9 cellular contexts compared by ENCODE assay signal in genomic region chr9:34588671-34589370, GRCh38. TPM values are rescaled to one million over a fixed set of nuclear protein-coding genes. Genes with fewer than 3 reads are reported as not detected.
DNase-seq lines count a peak whose midpoint lies in the region; ATAC-seq lines count a peak whose summit lies in the region.
"Had no signal": no experiment of that assay in that cellular context is flagged by ENCODE, and none has a peak within 500 bp of the region (broad histone marks: within the 10 kb centered on the region; RNA-seq: fewer than 3 reads in every experiment).

No MANE protein-coding gene starts in this region.

- no peak for ATAC-seq in Right ventricle myocardium inferior
- no peak for ATAC-seq in GM19455 (IDR thresholded peaks at IDR 0.05; ENCODE audit: unreplicated experiment)

- no peaks in the 10 kb centered on the region for H3K36me3 ChIP-seq in mucosa of rectum (ENCODE audit: control insufficient read depth in 2 of 2, insufficient read depth in 2 of 2, low read length in 2 of 2)
- H3K36me3 ChIP-seq in urinary bladder (ENCODE audit: insufficient read depth), result no peaks in the 10 kb centered on the region

- intact Hi-C loops in Right ventricle myocardium inferior (cut with DNase I), result no loop called here
- intact Hi-C loops in cardiac septum (cut with DNase I), result no loop called here

- peak overlapping the region in 1 of 2 donors; percentile 2 for H3K9ac ChIP-seq in mucosa of rectum (ENCODE audit: low read depth in 1 of 2, low read length in 2 of 2)

- H3K27ac ChIP-seq in caudate nucleus (ENCODE audit: low read depth, low read length) (peak overlapping the region; percentile 36), mucosa of rectum (ENCODE audit: low read depth in 2 of 2, low read length in 2 of 2) (no peak overlapping the region), urinary bladder (ENCODE audit: low read depth) (no peak overlapping the region)

- H3K4me1 ChIP-seq in mucosa of rectum (ENCODE audit: control insufficient read depth in 2 of 2, insufficient read depth in 2 of 2, low read length in 2 of 2) (peaks cover 17 to 21% of the 10 kb centered on the region in 2 donors), urinary bladder (ENCODE audit: insufficient read depth) (no peaks in the 10 kb centered on the region)

- peak; percentile 76 for DNase-seq in Right ventricle myocardium inferior (ENCODE audit: missing footprints)
- no peak for DNase-seq in cardiac septum (ENCODE audit: low spot score)
- DNase-seq in caudate nucleus (lab: John Stamatoyannopoulos, UW), result peak in 15 of 61 donors; percentile 10 to 67 (median 34)
- DNase-seq in foreskin melanocyte, result no peak
- no peak for DNase-seq in HCEC 1CT

- H3K27me3 ChIP-seq in mucosa of rectum (ENCODE audit: control insufficient read depth in 2 of 2, insufficient read depth in 2 of 2, low read length in 2 of 2), result peaks cover 65 to 71% of the 10 kb centered on the region in 2 donors

- WGBS in urinary bladder, result 3% methylated on average over 51 of the region's 51 CpGs

- H3K9me3 ChIP-seq in mucosa of rectum (ENCODE audit: control insufficient read depth in 2 of 2, low read length in 2 of 2), result no peaks in the 10 kb centered on the region

- H3K4me3 ChIP-seq in mucosa of rectum (ENCODE audit: low read length in 2 of 2) (peak overlapping the region; percentile 47 to 58), urinary bladder (ENCODE audit: low read depth, low read length) (peak overlapping the region; percentile 57)

RNA-seq across cellular contexts. Expression of gene CNTFR, which starts 0.7 kb away (rescaled TPM):
- total RNA-seq in Right ventricle myocardium inferior (8.7 TPM), cardiac septum (1.1 TPM), urinary bladder (5.6 TPM)
- 11.5 TPM for polyA plus RNA-seq in urinary bladder
- total RNA-seq: NCI-H460 had no signal

RNA-seq across cellular contexts. Expression of gene RPP25L, which starts 23.1 kb away (rescaled TPM):
- total RNA-seq in Right ventricle myocardium inferior (38.3 TPM), cardiac septum (39.4 TPM), urinary bladder (13.2 TPM)
- 33.7 TPM for polyA plus RNA-seq in urinary bladder

RNA-seq across cellular contexts. Expression of gene DCTN3, which starts 31.5 kb away (rescaled TPM):
- total RNA-seq in Right ventricle myocardium inferior (133 TPM), cardiac septum (101 TPM), urinary bladder (34.2 TPM)
- polyA plus RNA-seq in urinary bladder, result 117 TPM

RNA-seq across cellular contexts. Expression of gene ARID3C, which starts 40.0 kb away (rescaled TPM):
- not detected for total RNA-seq in Right ventricle myocardium inferior
- not detected for total RNA-seq in cardiac septum
- not detected for total RNA-seq in urinary bladder
- not detected for polyA plus RNA-seq in urinary bladder
- total RNA-seq: NCI-H460 had no signal

RNA-seq across cellular contexts. Expression of gene SIGMAR1, which starts 48.8 kb away (rescaled TPM):
- 25.6 TPM for total RNA-seq in Right ventricle myocardium inferior
- 25.8 TPM for total RNA-seq in cardiac septum
- total RNA-seq in urinary bladder, result 18.2 TPM
- 103 TPM for polyA plus RNA-seq in urinary bladder
